In genomic region chr2:215171151-215171550, GRCh38 we compare ENCODE assay signal across 8 cellular contexts. TPM values are rescaled to one million over a fixed set of nuclear protein-coding genes. Genes with fewer than 3 reads are reported as not detected.
A peak's percentile ranks its signal among the peaks of the same experiment; 100 is the strongest.
DNase-seq lines count a peak whose midpoint lies in the region; ATAC-seq and FAIRE-seq lines count a peak whose summit lies in the region.

No MANE protein-coding gene starts in this region.

- intact Hi-C loops in activated CD4-positive, alpha-beta T cell treated with anti-CD3 and anti-CD28 coated beads, Interleukin-2, amount 10 ng/mL, durations not matched to agents 24 days and 14 days (cut with micrococcal nuclease), result no loop called here
- intact Hi-C loops in naive thymus-derived CD4-positive, alpha-beta T cell (cut with micrococcal nuclease), result no loop called here

- H3K27ac ChIP-seq in naive thymus-derived CD4-positive, alpha-beta T cell (ENCODE audit: low read depth, low read length), result no peak overlapping the region

- no peaks in the 10 kb centered on the region for H3K9me3 ChIP-seq in naive thymus-derived CD4-positive, alpha-beta T cell (ENCODE audit: control insufficient read depth in 2 of 3, low read length in 3 of 3)

- no peaks in the 10 kb centered on the region for H3K27me3 ChIP-seq in naive thymus-derived CD4-positive, alpha-beta T cell (ENCODE audit: control insufficient read depth in 2 of 2, insufficient read depth in 2 of 2, low read length in 2 of 2)

- no peaks in the 10 kb centered on the region for H3K36me3 ChIP-seq in naive thymus-derived CD4-positive, alpha-beta T cell (ENCODE audit: control insufficient read depth in 2 of 3, insufficient read depth in 3 of 3, low read length in 3 of 3)

- H3K4me1 Mint-ChIP-seq in activated CD4-positive, alpha-beta T cell treated with anti-CD3 and anti-CD28 coated beads, Interleukin-2, amount 10 ng/mL, durations not matched to agents 24 days and 14 days, result no peaks in the 10 kb centered on the region
- H3K4me1 Mint-ChIP-seq in T-helper 2 cell treated with Interferon-gamma antibody and Interleukin-4, amounts not matched to agents 5 μg/mL and 100 μg/mL, for 36 hours (ENCODE audit: low read depth), result peaks cover 7% of the 10 kb centered on the region
- peaks cover 0 to 20% (median 11%) of the 10 kb centered on the region in 7 donors for H3K4me1 Mint-ChIP-seq in naive thymus-derived CD4-positive, alpha-beta T cell

- no peaks in the 10 kb centered on the region for H3K4me1 ChIP-seq in naive thymus-derived CD4-positive, alpha-beta T cell (ENCODE audit: control insufficient read depth in 2 of 2, insufficient read depth in 2 of 2, low read length in 2 of 2)

- ATAC-seq in HG03039 (IDR thresholded peaks at IDR 0.05; ENCODE audit: unreplicated experiment), result peak; percentile 58
- ATAC-seq in naive thymus-derived CD4-positive, alpha-beta T cell, result peak; percentile 20

- no peaks in the 10 kb centered on the region for H3K27me3 Mint-ChIP-seq in activated CD4-positive, alpha-beta T cell treated with anti-CD3 and anti-CD28 coated beads, Interleukin-2, amount 10 ng/mL, durations not matched to agents 24 days and 14 days
- H3K27me3 Mint-ChIP-seq in T-helper 2 cell treated with Interferon-gamma antibody and Interleukin-4, amounts not matched to agents 5 μg/mL and 100 μg/mL, for 36 hours (ENCODE audit: low read depth), result no peaks in the 10 kb centered on the region
- H3K27me3 Mint-ChIP-seq in naive thymus-derived CD4-positive, alpha-beta T cell, result no peaks in the 10 kb centered on the region

- H3K4me3 Mint-ChIP-seq in activated CD4-positive, alpha-beta T cell treated with anti-CD3 and anti-CD28 coated beads, Interleukin-2, amount 10 ng/mL, durations not matched to agents 24 days and 14 days, result peak overlapping the region; percentile 7
- peak overlapping the region; percentile 56 for H3K4me3 Mint-ChIP-seq in T-helper 2 cell treated with Interferon-gamma antibody and Interleukin-4, amounts not matched to agents 5 μg/mL and 100 μg/mL, for 36 hours
- H3K4me3 Mint-ChIP-seq in naive thymus-derived CD4-positive, alpha-beta T cell, result peak overlapping the region; percentile 21 to 75 (median 65)

- FAIRE-seq in GM19239 (lab: Jason Lieb, UNC), result no peak

- H3K27ac Mint-ChIP-seq in activated CD4-positive, alpha-beta T cell treated with anti-CD3 and anti-CD28 coated beads, Interleukin-2, amount 10 ng/mL, durations not matched to agents 24 days and 14 days, result no peak overlapping the region
- H3K27ac Mint-ChIP-seq in T-helper 2 cell treated with Interferon-gamma antibody and Interleukin-4, amounts not matched to agents 5 μg/mL and 100 μg/mL, for 36 hours, result no peak overlapping the region
- H3K27ac Mint-ChIP-seq in naive thymus-derived CD4-positive, alpha-beta T cell, result peak overlapping the region in 4 of 9 donors; percentile 16 to 66 (median 38)

- DNase-seq in activated CD4-positive, alpha-beta T cell treated with anti-CD3 and anti-CD28 coated beads, Interleukin-2, amount 10 ng/mL, durations not matched to agents 24 days and 14 days, result peak; percentile 59
- no peak for DNase-seq in activated CD4-positive, alpha-beta T cell treated with anti-CD3 and anti-CD28 coated beads, Interleukin-2, amount 50 U/mL, for 48 hours
- no peak for DNase-seq in T-helper 2 cell treated with Interferon-gamma antibody and Interleukin-4, amounts not matched to agents 5 μg/mL and 100 μg/mL, for 36 hours (ENCODE audit: low spot score)
- no peak for DNase-seq in naive thymus-derived CD4-positive, alpha-beta T cell
- DNase-seq in NCI-H146 treated with DMSO at 0.1 percent for 48 hours (lab: John Stamatoyannopoulos, UW; ENCODE audit: unreplicated experiment) (no peak), GM19239 (ENCODE audit: insufficient read length, low spot score) (no peak)
- no peak for DNase-seq in stimulated activated CD4-positive, alpha-beta T cell treated with anti-CD3 and anti-CD28 coated beads, Interleukin-4, amount 100 ng/mL, for 24 hours

- H3K9me3 Mint-ChIP-seq in activated CD4-positive, alpha-beta T cell treated with anti-CD3 and anti-CD28 coated beads, Interleukin-2, amount 10 ng/mL, durations not matched to agents 24 days and 14 days, result no peaks in the 10 kb centered on the region
- H3K9me3 Mint-ChIP-seq in T-helper 2 cell treated with Interferon-gamma antibody and Interleukin-4, amounts not matched to agents 5 μg/mL and 100 μg/mL, for 36 hours, result no peaks in the 10 kb centered on the region
- H3K9me3 Mint-ChIP-seq in naive thymus-derived CD4-positive, alpha-beta T cell, result no peaks in the 10 kb centered on the region

- CTCF ChIA-PET in naive thymus-derived CD4-positive, alpha-beta T cell (lab: Charles Lee), result no interaction called here

- H3K36me3 Mint-ChIP-seq in activated CD4-positive, alpha-beta T cell treated with anti-CD3 and anti-CD28 coated beads, Interleukin-2, amount 10 ng/mL, durations not matched to agents 24 days and 14 days (ENCODE audit: low read depth), result no peaks in the 10 kb centered on the region
- no peaks in the 10 kb centered on the region for H3K36me3 Mint-ChIP-seq in T-helper 2 cell treated with Interferon-gamma antibody and Interleukin-4, amounts not matched to agents 5 μg/mL and 100 μg/mL, for 36 hours (ENCODE audit: low read depth)
- no peaks in the 10 kb centered on the region for H3K36me3 Mint-ChIP-seq in naive thymus-derived CD4-positive, alpha-beta T cell

- H3K4me3 ChIP-seq in naive thymus-derived CD4-positive, alpha-beta T cell (ENCODE audit: low read length), result no peak overlapping the region

- POLR2A ChIA-PET in naive thymus-derived CD4-positive, alpha-beta T cell (lab: Charles Lee), result no interaction called here

RNA-seq across cellular contexts. Expression of gene ABCA12, which starts 32.7 kb away (rescaled TPM):
- not detected in 2 replicates for total RNA-seq in activated CD4-positive, alpha-beta T cell treated with anti-CD3 and anti-CD28 coated beads, Interleukin-2, amount 10 ng/mL, durations not matched to agents 24 days and 14 days
- total RNA-seq in naive thymus-derived CD4-positive, alpha-beta T cell, result not detected
- polyA plus RNA-seq in naive thymus-derived CD4-positive, alpha-beta T cell, result not detected

Comparison
In these comparisons a context has a peak if more than half of its experiments do, and no peak if none do; other contexts are left out.
1. H3K4me3 Mint-ChIP-seq: peak in every context shown above with its lines; median percentile 65 in naive thymus-derived CD4-positive, alpha-beta T cell; 56 in T-helper 2 cell treated with Interferon-gamma antibody and Interleukin-4, amounts not matched to agents 5 μg/mL and 100 μg/mL, for 36 hours; 7 in activated CD4-positive, alpha-beta T cell treated with anti-CD3 and anti-CD28 coated beads, Interleukin-2, amount 10 ng/mL, durations not matched to agents 24 days and 14 days.